Comparison of ENCODE assay signal across 10 cellular contexts in genomic region chr1:51736702-51737101, GRCh38.
DNase-seq lines count a peak whose midpoint lies in the region; ATAC-seq and TF ChIP-seq lines count a peak whose summit lies in the region.
"Had no signal": no experiment of that assay in that cellular context is flagged by ENCODE, and none has a peak within 500 bp of the region (broad histone marks: within the 10 kb centered on the region; RNA-seq: fewer than 3 reads in every experiment).

No MANE protein-coding gene starts in this region.

- H3K79me2 ChIP-seq in mammary epithelial cell (ENCODE audit: insufficient read depth, low read length): peaks cover 86% of the 10 kb centered on the region

- in situ Hi-C loops in mammary epithelial cell (cut with MboI; ENCODE audit: low sequenced_read_pairs in 2 of 2): no loop called here

- CTCF ChIA-PET in mammary epithelial cell (lab: Charles Lee; ENCODE audit: low non-redundant PET): no interaction called here

- BruUV-seq in mammary epithelial cell (replicated peaks; lab: Mats Ljungman, UMichigan): no TSS peak

- peaks cover 2% of the 10 kb centered on the region for H4K20me1 ChIP-seq in mammary epithelial cell (ENCODE audit: insufficient read depth, low read length)

- H2AFZ ChIP-seq in mammary epithelial cell (ENCODE audit: low read depth, low read length): no peak overlapping the region

- ATAC-seq in HG03354 (IDR thresholded peaks at IDR 0.05; ENCODE audit: poor library complexity, severe bottlenecking, unreplicated experiment) (no peak), HG02623 (IDR thresholded peaks at IDR 0.05; ENCODE audit: unreplicated experiment) (no peak)

- DNase-seq in DMS79 (lab: John Stamatoyannopoulos, UW) (peak; percentile 15), M059J (ENCODE audit: low read depth) (peak; percentile 86), mammary epithelial cell (peak; percentile 65), mucosa of gallbladder (ENCODE audit: low spot score) (peak; percentile 20), NCI-H1105 treated with DMSO at 0.1 percent for 48 hours (lab: John Stamatoyannopoulos, UW) (no peak)
- DNase-seq in activated naive CD4-positive, alpha-beta T cell (lab: John Stamatoyannopoulos, UW): no peak
- DNase-seq: activated CD4-positive, alpha-beta T cell treated with anti-CD3 and anti-CD28 coated beads, Interleukin-2, amount 50 U/mL, for 48 hours; NCI-H2081 treated with DMSO at 0.1 percent for 48 hours had no signal

- no peak overlapping the region for H3K4me3 ChIP-seq in mammary epithelial cell (replicated peaks in 1 of 3; ENCODE audit: insufficient read depth in 1 of 3, low read depth in 2 of 3, low read length in 3 of 3)

- no peak overlapping the region for H3K4me2 ChIP-seq in mammary epithelial cell (ENCODE audit: insufficient read depth, low read depth, low read length)

- TF ChIP-seq CTCF in mammary epithelial cell (conservative IDR thresholded peaks at IDR 0.05 in 1 of 2, IDR thresholded peaks at IDR 0.05 in 1 of 2; ENCODE audit: extremely low read depth in 1 of 2, insufficient read depth in 1 of 2, low read depth in 1 of 2, low read length in 2 of 2): no peak

- H3K27me3 ChIP-seq in mammary epithelial cell (ENCODE audit: insufficient read depth, low read length): no peaks in the 10 kb centered on the region

- no peaks in the 10 kb centered on the region for H3K36me3 ChIP-seq in mammary epithelial cell (ENCODE audit: insufficient read depth, low read length)

- dilution Hi-C loops in mammary epithelial cell (cut with HindIII; ENCODE audit: low sequenced_read_pairs): no loop called here

- H3K27ac ChIP-seq in mammary epithelial cell (ENCODE audit: insufficient read depth, low read depth, low read length): no peak overlapping the region

- H3K4me1 ChIP-seq in mammary epithelial cell (ENCODE audit: insufficient read depth, low read length): peaks cover 9% of the 10 kb centered on the region

- H3K9ac ChIP-seq in mammary epithelial cell (ENCODE audit: insufficient read depth, low read length): no peak overlapping the region

- intact Hi-C loops in mammary epithelial cell (cut with micrococcal nuclease): no loop called here

- H3K9me3 ChIP-seq in mammary epithelial cell (replicated peaks; ENCODE audit: insufficient read depth, low read length): no peaks in the 10 kb centered on the region

Comparison
In these comparisons a context has a peak if more than half of its experiments do, and no peak if none do; other contexts are left out.
1. DNase-seq: peak in DMS79 (single experiment), M059J (single experiment), mammary epithelial cell (single experiment) and mucosa of gallbladder (single experiment); none in activated naive CD4-positive, alpha-beta T cell (0 of 4) and NCI-H1105 treated with DMSO at 0.1 percent for 48 hours (single experiment).